In genomic region chr12:54390176-54390667, GRCh38 we compare ENCODE assay signal across 10 cellular contexts. TPM values are rescaled to one million over a fixed set of nuclear protein-coding genes. Genes with fewer than 3 reads are reported as not detected.
A peak's percentile ranks its signal among the peaks of the same experiment; 100 is the strongest.
DNase-seq lines count a peak whose midpoint lies in the region; ATAC-seq, FAIRE-seq and TF ChIP-seq lines count a peak whose summit lies in the region.
"Had no signal": no experiment of that assay in that cellular context is flagged by ENCODE, and none has a peak within 500 bp of the region (broad histone marks: within the 10 kb centered on the region; RNA-seq: fewer than 3 reads in every experiment).

No MANE protein-coding gene starts in this region.

- no peak overlapping the region for H3K23ac ChIP-seq in H1 (ENCODE audit: insufficient read length)

- peaks cover 42 to 62% (median 52%) of the 10 kb centered on the region in 4 experiments for H3K4me1 ChIP-seq in H1 (replicated peaks in 1 of 4; ENCODE audit: control insufficient read depth in 3 of 4, insufficient read depth in 4 of 4, low read length in 3 of 4)
- H3K4me1 ChIP-seq in prostate gland (replicated peaks) = peaks cover 8% of the 10 kb centered on the region

- peak overlapping the region; percentile 45 for H4K91ac ChIP-seq in H1 (replicated peaks; ENCODE audit: insufficient read length, low read length)

- H3K14ac ChIP-seq in H1 (ENCODE audit: insufficient read length) = no peak overlapping the region

- 0 out of 2 replicates have a peak overlapping the region, but pooled peaks have one; percentile 88 for H2BK15ac ChIP-seq in H1 (ENCODE audit: low read length)

- in situ Hi-C loops in G401 (cut with HindIII; ENCODE audit: low sequenced_read_pairs) = loop anchor here (10.0 kb wide), 1 partner anchor 65 kb away; no protein-coding TSS in a partner anchor

- POLR2A ChIA-PET in H1 (lab: Charles Lee; ENCODE audit: partially characterized antibody) = interaction anchor here (0.6 to 1.4 kb wide), 4 partner anchors 33 to 1781 kb away, joined by 3 to 4 read pairs (median 3); no protein-coding TSS in a partner anchor

- peaks cover 14% of the 10 kb centered on the region for H3K23me2 ChIP-seq in H1 (ENCODE audit: low read depth, low read length)

- intact Hi-C loops in prostate gland (cut with DNase I) = no loop called here

- H3K79me1 ChIP-seq in H1 (ENCODE audit: low read depth, low read length) = 0 out of 2 replicates have a peak, but pooled peaks cover 3% of the 10 kb centered on the region

- 10% methylated on average over 6 of the region's 7 CpGs; no CpG with 5 or more reads in 1 of the 2 experiments for WGBS in H1 (ENCODE audit: extremely low coverage in 1 of 2, insufficient coverage in 1 of 2, insufficient read length in 1 of 2, insufficient replicate concordance in 2 of 2, low coverage in 1 of 2, low lambda C conversion rate in 2 of 2, missing lambda C conversion rate in 1 of 2), 2 experiments
- 36% methylated on average over 7 of the region's 7 CpGs for WGBS in prostate gland

- no peak overlapping the region for H2BK120ac ChIP-seq in H1 (replicated peaks; ENCODE audit: low read depth, low read length)

- H3K9me3 ChIP-seq in H1 (ENCODE audit: insufficient read depth in 2 of 2, low read depth in 1 of 2, low read length in 1 of 2) = no peaks in the 10 kb centered on the region
- H3K9me3 ChIP-seq in prostate gland = no peaks in the 10 kb centered on the region

- DNase-seq in DMS79 treated with DMSO at 0.1 percent for 48 hours (lab: John Stamatoyannopoulos, UW) (peak; percentile 13), DMS79 (lab: John Stamatoyannopoulos, UW) (no peak), NOMO-1 treated with dmso at 0.1 percent for 144 hours (lab: John Stamatoyannopoulos, UW; ENCODE audit: unreplicated experiment) (peak; percentile 10), H1 (ENCODE audit: low read depth in 1 of 2, low spot score in 2 of 2) (peak in 1 of 2 experiments; percentile 69), prostate gland (ENCODE audit: low spot score) (peak; percentile 69), G401 (ENCODE audit: low spot score) (no peak)
- DNase-seq in effector CD8-positive, alpha-beta T cell (lab: John Stamatoyannopoulos, UW) = no peak

- H3K27ac ChIP-seq in H1 (ENCODE audit: low read depth, low read length) = no peak overlapping the region
- peak overlapping the region; percentile 90 to 94 for H3K27ac ChIP-seq in prostate gland

- TF ChIP-seq RAD21 in H1 (IDR thresholded peaks at IDR 0.05 in 1 of 2, conservative IDR thresholded peaks at IDR 0.05 in 1 of 2; ENCODE audit: low read depth in 2 of 2, low read length in 2 of 2) = no peak

- H3K56ac ChIP-seq in H1 (replicated peaks; ENCODE audit: insufficient read length, low read depth, low read length) = no peak overlapping the region

- TF ChIP-seq POLR2A in H1 (IDR thresholded peaks at IDR 0.05; ENCODE audit: control extremely low read depth in 1 of 2, low read depth in 2 of 2, low read length in 2 of 2) (no peak), prostate gland (IDR thresholded peaks at IDR 0.05) (peak; percentile 13)

- H4K8ac ChIP-seq in H1 (ENCODE audit: extremely low read depth, insufficient read depth, low read length) = no peak overlapping the region

- no peak overlapping the region for H3K9ac ChIP-seq in H1 (replicated peaks in 1 of 4; ENCODE audit: extremely low read depth in 1 of 4, low read depth in 3 of 4, low read length in 3 of 4)

- TF ChIP-seq CTCF in H1 (IDR thresholded peaks at IDR 0.05; ENCODE audit: control extremely low read depth in 1 of 3, insufficient read depth in 1 of 3, low read depth in 1 of 3, low read length in 3 of 3) = no peak
- no peak for TF ChIP-seq CTCF in prostate gland (IDR thresholded peaks at IDR 0.05)

- peak overlapping the region; percentile 9 for H3K4ac ChIP-seq in H1 (replicated peaks; ENCODE audit: insufficient read length, low read depth, low read length)

- no peak overlapping the region for H2AK5ac ChIP-seq in H1 (ENCODE audit: low read depth, low read length)

- H3K4me3 ChIP-seq in H1 (ENCODE audit: extremely low read depth in 1 of 4, insufficient read depth in 2 of 4, low read depth in 3 of 4, low read length in 4 of 4) (peak overlapping the region; percentile 57 to 96 (median 69)), prostate gland (peak overlapping the region; percentile 67 to 85)

- CTCF ChIA-PET in H1 (lab: Charles Lee; ENCODE audit: partially characterized antibody) = interaction anchor here (0.6 to 5.5 kb wide), 9 partner anchors 9 to 147 kb away, joined by 3 to 110 read pairs (median 4); partner anchors contain the start of gene ZNF385A

- H2AFZ ChIP-seq in H1 (ENCODE audit: low read length) = no peak overlapping the region

- no peak for FAIRE-seq in H1 (lab: Jason Lieb, UNC)

- H3K27me3 ChIP-seq in H1 (replicated peaks in 1 of 4; ENCODE audit: control insufficient read depth in 3 of 4, extremely low read depth in 1 of 4, insufficient read depth in 3 of 4, low read length in 3 of 4) (peaks cover 0 to 4% (median 0%) of the 10 kb centered on the region in 4 experiments; a peak in 2 of 7 replicates), prostate gland (replicated peaks; ENCODE audit: insufficient read depth) (no peaks in the 10 kb centered on the region)

- H2BK5ac ChIP-seq in H1 (ENCODE audit: low read depth, low read length) = peak overlapping the region; percentile 85

- H3K36me3 ChIP-seq in H1 (ENCODE audit: control insufficient read depth in 2 of 4, insufficient read depth in 4 of 4, low read length in 3 of 4) (no peaks in the 10 kb centered on the region), prostate gland (no peaks in the 10 kb centered on the region)

- H4K5ac ChIP-seq in H1 (ENCODE audit: insufficient read length, low read depth, low read length) = peak overlapping the region; percentile 26

- no peak for ATAC-seq in HG02798 (IDR thresholded peaks at IDR 0.05; ENCODE audit: poor library complexity, unreplicated experiment)

- peak overlapping the region; percentile 95; the same call in 1 of the 2 replicates for H2BK12ac ChIP-seq in H1 (ENCODE audit: low read depth, low read length)

- H2BK20ac ChIP-seq in H1 (ENCODE audit: low read length) = peak overlapping the region; percentile 32; the same call in 1 of the 2 replicates

- no peaks in the 10 kb centered on the region for H3K79me2 ChIP-seq in H1 (ENCODE audit: control insufficient read depth in 1 of 2, insufficient read depth in 2 of 2, low read length in 2 of 2)

- no peak for TF ChIP-seq EP300 in H1 (IDR thresholded peaks at IDR 0.05; ENCODE audit: borderline replicate concordance in 1 of 2, low read depth in 2 of 2, low read length in 2 of 2)

- peak overlapping the region; percentile 52; the same call in 1 of the 2 replicates for H3K18ac ChIP-seq in H1 (ENCODE audit: extremely low read depth, low read length)

- peak overlapping the region; percentile 76 to 87 for H3K4me2 ChIP-seq in H1 (ENCODE audit: insufficient read depth in 1 of 2, low read depth in 2 of 2, low read length in 2 of 2)

- peaks cover 0 to 4% of the 10 kb centered on the region in 2 experiments for H4K20me1 ChIP-seq in H1 (replicated peaks in 1 of 2; ENCODE audit: control insufficient read depth in 1 of 2, insufficient read depth in 2 of 2, low read length in 2 of 2)

TF ChIP-seq in H1, 55 proteins besides CTCF, POLR2A, EP300 and RAD21:
- TF ChIP-seq CREB1 (IDR thresholded peaks at IDR 0.05) (no peak), SP1 (IDR thresholded peaks at IDR 0.05; ENCODE audit: low read depth, low read length) (0 out of 2 replicates have a peak, but pooled peaks have one; percentile 15), BCL11A (IDR thresholded peaks at IDR 0.05; ENCODE audit: low read depth in 2 of 2, low read length in 2 of 2) (no peak)

RNA-seq across cellular contexts. Expression of gene ZNF385A, which starts 5.7 kb away (rescaled TPM):
- 12.1 and 14.3 TPM in 2 replicates for total RNA-seq in H1 (2021; fragmentation: NEBNext Ultra II Directional; extraction: Animal tissue kit (Norgen Biotek cat#: 25700))
- 5.2 and 7.7 TPM in 2 replicates for polyA plus RNA-seq in H1 (2011; rRNA removed)
- 3.5 TPM for polyA plus RNA-seq in H1 (2011; cell fraction: cytosol; rRNA removed)
- 10.4 TPM for polyA plus RNA-seq in H1 (2011; cell fraction: nucleus; rRNA removed)
- polyA plus RNA-seq in H1 (2012, experiment 1 of 2) = 9.1 to 19.2 TPM (median 17.6 TPM) in 4 replicates
- 12.4 TPM for polyA plus RNA-seq in H1 (2012, experiment 2 of 2)
- 10.8 TPM for polyA plus RNA-seq in H1 (2013, experiment 1 of 2)
- polyA plus RNA-seq in H1 (2013, experiment 2 of 2) = 11.0 TPM
- polyA minus RNA-seq in H1 (2011; rRNA and poly(A)+ RNA removed) = 2.5 and 5.9 TPM in 2 replicates
- polyA minus RNA-seq in H1 (2011; cell fraction: cytosol; rRNA and poly(A)+ RNA removed) = 7.3 TPM
- 6.9 TPM for polyA minus RNA-seq in H1 (2011; cell fraction: nucleus; rRNA and poly(A)+ RNA removed)
- total RNA-seq in prostate gland = 10 to 100 TPM; 29.4 to 42.4 TPM
- 6.0 and 8.6 TPM in 2 replicates for total RNA-seq in G401 (2014; rRNA removed; shearing (Covaris generic))

RNA-seq across cellular contexts. Expression of gene GPR84, which starts 25.9 kb away (rescaled TPM):
- total RNA-seq in H1 (2021; fragmentation: NEBNext Ultra II Directional; extraction: Animal tissue kit (Norgen Biotek cat#: 25700)) = not detected in 2 replicates
- polyA plus RNA-seq in H1 (2011; rRNA removed) = 0.09 and 0.14 TPM in 2 replicates
- polyA plus RNA-seq in H1 (2011; cell fraction: cytosol; rRNA removed) = not detected
- polyA plus RNA-seq in H1 (2011; cell fraction: nucleus; rRNA removed) = not detected
- polyA plus RNA-seq in H1 (2012, experiment 1 of 2) = 0.12 TPM in 1 of 4 replicates, not detected in the others
- polyA plus RNA-seq in H1 (2012, experiment 2 of 2) = not detected
- not detected for polyA plus RNA-seq in H1 (2013, experiment 1 of 2)
- polyA plus RNA-seq in H1 (2013, experiment 2 of 2) = not detected
- 0.38 TPM in 1 of 2 replicates, not detected in the other for polyA minus RNA-seq in H1 (2011; rRNA and poly(A)+ RNA removed)
- polyA minus RNA-seq in H1 (2011; cell fraction: cytosol; rRNA and poly(A)+ RNA removed) = not detected
- polyA minus RNA-seq in H1 (2011; cell fraction: nucleus; rRNA and poly(A)+ RNA removed) = not detected
- total RNA-seq in prostate gland = under 1 TPM in 1 of 2 donors, not detected in 1; 0.97 TPM
- 1.0 TPM in 1 of 2 replicates, not detected in the other for total RNA-seq in G401 (2014; rRNA removed; shearing (Covaris generic))
- total RNA-seq: fibroblast of villous mesenchyme, temporal lobe had no signal

RNA-seq across cellular contexts. Expression of gene ITGA5, which starts 28.8 kb away (rescaled TPM):
- 19.0 and 19.4 TPM in 2 replicates for total RNA-seq in H1 (2021; fragmentation: NEBNext Ultra II Directional; extraction: Animal tissue kit (Norgen Biotek cat#: 25700))
- polyA plus RNA-seq in H1 (2011; rRNA removed) = 11.6 and 17.7 TPM in 2 replicates
- 10.9 TPM for polyA plus RNA-seq in H1 (2011; cell fraction: cytosol; rRNA removed)
- polyA plus RNA-seq in H1 (2011; cell fraction: nucleus; rRNA removed) = 47.4 TPM
- 10.4 to 19.6 TPM (median 18.1 TPM) in 4 replicates for polyA plus RNA-seq in H1 (2012, experiment 1 of 2)
- polyA plus RNA-seq in H1 (2012, experiment 2 of 2) = 20.3 TPM
- 34.1 TPM for polyA plus RNA-seq in H1 (2013, experiment 1 of 2)
- polyA plus RNA-seq in H1 (2013, experiment 2 of 2) = 32.9 TPM
- polyA minus RNA-seq in H1 (2011; rRNA and poly(A)+ RNA removed) = 24.0 and 36.9 TPM in 2 replicates
- polyA minus RNA-seq in H1 (2011; cell fraction: cytosol; rRNA and poly(A)+ RNA removed) = 17.8 TPM
- 22.4 TPM for polyA minus RNA-seq in H1 (2011; cell fraction: nucleus; rRNA and poly(A)+ RNA removed)
- total RNA-seq in prostate gland = 10 to 100 TPM; 44.2 to 99.4 TPM
- total RNA-seq in G401 (2014; rRNA removed; shearing (Covaris generic)) = 49.1 and 58.8 TPM in 2 replicates

Comparison
In these comparisons a context has a peak if more than half of its experiments do, and no peak if none do; other contexts are left out.
1. DNase-seq: peak in DMS79 treated with DMSO at 0.1 percent for 48 hours (single experiment), NOMO-1 treated with dmso at 0.1 percent for 144 hours (single experiment) and prostate gland (single experiment); none in DMS79 (single experiment), G401 (single experiment) and effector CD8-positive, alpha-beta T cell (single experiment).